In genomic region chr2:231926761-231927565, GRCh38 we compare ENCODE assay signal across 8 cellular contexts.
DNase-seq lines count a peak whose midpoint lies in the region; ATAC-seq lines count a peak whose summit lies in the region.

No MANE protein-coding gene starts in this region.

- no peaks in the 10 kb centered on the region for H3K36me3 ChIP-seq in subcutaneous abdominal adipose tissue (ENCODE audit: control insufficient read depth in 5 of 5, insufficient read depth in 5 of 5, low read length in 5 of 5)

- ATAC-seq in memory B cell (ENCODE audit: low read depth) (peak; percentile 11), HG03025 (IDR thresholded peaks at IDR 0.05; ENCODE audit: low FRiP score, unreplicated experiment) (no peak)

- H3K4me3 Mint-ChIP-seq in memory B cell = peak overlapping the region; percentile 61

- no peak overlapping the region for H3K9ac ChIP-seq in subcutaneous abdominal adipose tissue (ENCODE audit: low read length in 5 of 5)

- H3K4me1 Mint-ChIP-seq in memory B cell = peaks cover 16% of the 10 kb centered on the region

- peaks cover 36 to 84% (median 63%) of the 10 kb centered on the region in 5 donors for H3K27me3 ChIP-seq in subcutaneous abdominal adipose tissue (ENCODE audit: control insufficient read depth in 5 of 5, insufficient read depth in 4 of 5, low read length in 5 of 5)

- no peaks in the 10 kb centered on the region for H3K36me3 Mint-ChIP-seq in memory B cell

- no peak overlapping the region for H3K27ac ChIP-seq in caudate nucleus (ENCODE audit: low read depth, low read length)
- H3K27ac ChIP-seq in subcutaneous abdominal adipose tissue (ENCODE audit: low read depth, low read length) = no peak overlapping the region

- H3K9me3 ChIP-seq in subcutaneous abdominal adipose tissue (ENCODE audit: control insufficient read depth in 5 of 5, low read length in 5 of 5) = no peaks in the 10 kb centered on the region

- peaks cover 26% of the 10 kb centered on the region for H3K27me3 Mint-ChIP-seq in memory B cell

- peak overlapping the region in 4 of 5 donors; percentile 32 to 63 (median 52) for H3K4me3 ChIP-seq in subcutaneous abdominal adipose tissue (ENCODE audit: low read depth in 1 of 5, low read length in 5 of 5)

- DNase-seq in NCI-H524 (lab: John Stamatoyannopoulos, UW) (peak; percentile 28 to 71), NCI-H524 treated with DMSO at 0.1 percent for 48 hours (lab: John Stamatoyannopoulos, UW) (no peak), NCI-H510A treated with DMSO at 0.1 percent for 48 hours (lab: John Stamatoyannopoulos, UW) (peak; percentile 81), caudate nucleus (lab: John Stamatoyannopoulos, UW) (peak in 43 of 61 donors; percentile 8 to 69 (median 41)), memory B cell (ENCODE audit: low spot score in 2 of 2) (no peak), activated gamma-delta T cell (lab: John Stamatoyannopoulos, UW) (no peak)

- no peak overlapping the region for H3K27ac Mint-ChIP-seq in memory B cell

- H3K4me1 ChIP-seq in subcutaneous abdominal adipose tissue (ENCODE audit: control insufficient read depth in 5 of 5, insufficient read depth in 5 of 5, low read length in 5 of 5) = peaks cover 0 to 35% (median 32%) of the 10 kb centered on the region in 5 donors

- no peaks in the 10 kb centered on the region for H3K9me3 Mint-ChIP-seq in memory B cell

Comparison
In these comparisons a context has a peak if more than half of its experiments do, and no peak if none do; other contexts are left out.
1. DNase-seq: peak in NCI-H524 (2 of 2), NCI-H510A treated with DMSO at 0.1 percent for 48 hours (single experiment) and caudate nucleus (43 of 61); none in NCI-H524 treated with DMSO at 0.1 percent for 48 hours (single experiment), memory B cell (0 of 2) and activated gamma-delta T cell (single experiment).